In the genomic region with DNA sequence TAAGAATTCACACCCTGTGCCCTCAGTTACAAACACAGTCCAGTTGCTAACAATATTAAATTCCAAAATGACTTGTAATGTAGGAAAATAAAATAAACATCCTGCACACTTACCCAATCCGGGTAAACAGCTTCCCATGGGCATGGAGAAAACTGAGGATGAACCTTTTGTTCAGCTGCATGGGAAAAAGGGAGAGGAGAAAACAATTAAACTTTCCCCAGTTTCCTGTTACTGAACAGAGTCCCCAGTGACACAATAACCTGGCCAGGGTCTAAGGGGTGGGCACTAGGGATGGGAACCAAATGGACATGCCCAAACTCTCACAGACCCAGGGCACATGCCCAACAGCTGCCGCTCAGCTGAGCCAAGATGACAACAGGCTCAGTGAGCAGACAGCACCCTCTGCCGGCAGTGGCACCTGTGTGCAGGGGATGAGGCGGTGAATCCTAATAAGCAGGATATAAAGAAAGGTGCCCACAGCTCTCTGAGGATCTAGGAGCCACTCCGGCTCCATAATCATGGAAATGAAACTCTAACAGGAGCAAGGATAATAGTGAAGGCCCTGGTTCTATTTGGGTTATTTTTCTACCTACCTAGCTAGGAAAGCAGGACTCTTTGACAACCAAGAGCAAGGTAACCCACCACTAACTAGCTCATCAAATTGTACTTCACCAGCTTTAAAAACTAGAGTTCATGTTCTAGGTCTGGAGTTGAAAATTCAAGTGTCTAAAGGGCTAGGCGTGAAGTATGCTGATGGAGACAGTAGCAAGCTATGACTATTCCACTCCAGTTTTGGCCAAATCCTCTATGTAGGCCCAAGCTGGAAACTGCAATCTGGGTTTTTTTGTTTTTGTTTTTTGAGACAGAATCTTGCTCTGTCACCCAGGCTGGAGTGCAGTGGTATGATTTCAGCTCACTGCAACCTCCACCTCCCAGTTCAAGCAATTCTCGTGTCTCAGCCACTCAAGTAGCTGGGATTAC, we compare ENCODE assay signal across 8 cellular contexts. TPM values are rescaled to one million over a fixed set of nuclear protein-coding genes. Genes with fewer than 3 reads are reported as not detected.
A peak's percentile ranks its signal among the peaks of the same experiment; 100 is the strongest.
DNase-seq lines count a peak whose midpoint lies in the region; ATAC-seq, FAIRE-seq and TF ChIP-seq lines count a peak whose summit lies in the region.

No MANE protein-coding gene starts in this region.

- H3K27me3 ChIP-seq in Loucy (ENCODE audit: insufficient read depth, low read length, poor library complexity, severe bottlenecking) (no peaks in the 10 kb centered on the region), SJSA1 (replicated peaks) (no peaks in the 10 kb centered on the region), osteoblast (ENCODE audit: insufficient read depth, low read length) (no peaks in the 10 kb centered on the region)

- H3K36me3 ChIP-seq in Loucy (ENCODE audit: insufficient read depth, low read length) (peaks cover 59% of the 10 kb centered on the region; the same call in 1 of the 2 replicates), SJSA1 (peaks cover 22% of the 10 kb centered on the region), osteoblast (ENCODE audit: insufficient read depth, low read length) (peaks cover 14% of the 10 kb centered on the region)

- no peak overlapping the region for H2AFZ ChIP-seq in Loucy (ENCODE audit: low read length)
- H2AFZ ChIP-seq in osteoblast (ENCODE audit: low read length): no peak overlapping the region

- H3K4me1 ChIP-seq in Loucy (ENCODE audit: insufficient read depth, low read length, poor library complexity, severe bottlenecking) (peaks cover 15% of the 10 kb centered on the region), SJSA1 (replicated peaks) (peaks cover 44% of the 10 kb centered on the region), osteoblast (ENCODE audit: insufficient read depth, low read length) (peaks cover 45% of the 10 kb centered on the region)

- H3F3A ChIP-seq in Loucy (ENCODE audit: low read depth): no peaks in the 10 kb centered on the region

- DNase-seq in SJSA1 (ENCODE audit: low read depth in 1 of 2, low spot score in 2 of 2): peak; percentile 94 to 97
- DNase-seq in activated gamma-delta T cell treated with anti-CD3 and anti-CD28 coated beads, Interleukin-2, amount 50 U/mL, for 16 hours (ENCODE audit: low read depth): peak; percentile 77
- DNase-seq in frontal cortex (ENCODE audit: low spot score in 2 of 2): peak; percentile 67 to 81
- DNase-seq in osteoblast (ENCODE audit: insufficient read length, low spot score, missing footprints): peak; percentile 92
- DNase-seq in superior temporal gyrus (ENCODE audit: extremely low spot score): peak; percentile 91

- H3K27ac ChIP-seq in SJSA1: peak overlapping the region; percentile 94
- peak overlapping the region; percentile 99 for H3K27ac ChIP-seq in osteoblast (ENCODE audit: low read depth, low read length)

- peak; percentile 39 for TF ChIP-seq CTCF in GM12801 (IDR thresholded peaks at IDR 0.05; ENCODE audit: extremely low read depth, insufficient read length)
- TF ChIP-seq CTCF in Loucy (conservative IDR thresholded peaks at IDR 0.05; ENCODE audit: low read length): peak; percentile 98
- peak; percentile 99 for TF ChIP-seq CTCF in osteoblast (IDR thresholded peaks at IDR 0.05; ENCODE audit: extremely low read depth, low read depth, low read length)

- FAIRE-seq in frontal cortex (lab: Jason Lieb, UNC): no peak

- H3K4me2 ChIP-seq in Loucy (ENCODE audit: low read depth, low read length, poor library complexity, severe bottlenecking) (no peak overlapping the region), osteoblast (ENCODE audit: insufficient read depth, low read length) (no peak overlapping the region)

- peaks cover 1% of the 10 kb centered on the region for H4K20me1 ChIP-seq in Loucy (ENCODE audit: insufficient read depth, low read length, poor library complexity, severe bottlenecking)
- H4K20me1 ChIP-seq in osteoblast (ENCODE audit: insufficient read depth, low read length): no peaks in the 10 kb centered on the region

- H3K4me3 ChIP-seq in Loucy (ENCODE audit: low read length, poor library complexity, severe bottlenecking) (no peak overlapping the region), SJSA1 (no peak overlapping the region), osteoblast (ENCODE audit: insufficient read depth, low read length) (no peak overlapping the region)

- H3K9me3 ChIP-seq in Loucy (ENCODE audit: insufficient read depth, low read depth, low read length) (no peaks in the 10 kb centered on the region), SJSA1 (replicated peaks) (no peaks in the 10 kb centered on the region), osteoblast (ENCODE audit: low read depth, low read length) (no peaks in the 10 kb centered on the region)

- ATAC-seq in GM21515 (IDR thresholded peaks at IDR 0.05; ENCODE audit: unreplicated experiment): no peak

- H3K9ac ChIP-seq in Loucy (ENCODE audit: low read depth, low read length, poor library complexity, severe bottlenecking): peak overlapping the region; percentile 44

- peaks cover 85% of the 10 kb centered on the region; the same call in 1 of the 2 replicates for H3K79me2 ChIP-seq in Loucy (ENCODE audit: insufficient read depth, low read length)
- peaks cover 4% of the 10 kb centered on the region for H3K79me2 ChIP-seq in osteoblast (ENCODE audit: insufficient read depth, low read length)

- H3K9me2 ChIP-seq in Loucy (replicated peaks; ENCODE audit: low read depth, low read length): no peaks in the 10 kb centered on the region

RNA-seq across cellular contexts. Expression of a gene that starts 58.8 kb away (rescaled TPM):
- total RNA-seq in SJSA1 (2014; rRNA removed; shearing (Covaris generic)): 23.9 and 37.7 TPM in 2 replicates
- total RNA-seq in frontal cortex (17.5 TPM), osteoblast (35.9 and 42.7 TPM in 2 replicates)

RNA-seq across cellular contexts. Expression of a gene that starts 58.9 kb away (rescaled TPM):
- 8.9 and 32.3 TPM in 2 replicates for total RNA-seq in SJSA1 (2014; rRNA removed; shearing (Covaris generic))
- 55.4 TPM for total RNA-seq in frontal cortex
- 20.6 and 22.4 TPM in 2 replicates for total RNA-seq in osteoblast

Comparison
In these comparisons a context has a peak if more than half of its experiments do, and no peak if none do; other contexts are left out.
1. CTCF ChIP-seq: peak in every context shown above with its lines; median percentile 99 in osteoblast; 98 in Loucy; 39 in GM12801.